Comparison of ENCODE assay signal across 8 cellular contexts in genomic region chr1:43707191-43708005, GRCh38. TPM values are rescaled to one million over a fixed set of nuclear protein-coding genes. Genes with fewer than 3 reads are reported as not detected.
DNase-seq lines count a peak whose midpoint lies in the region; ATAC-seq and TF ChIP-seq lines count a peak whose summit lies in the region.

ST3GAL3 (plus strand) TSS chr1:43707536; CDS start chr1:43736263, 28,727 bp downstream.

- H3K36me3 ChIP-seq in ovary, result no peaks in the 10 kb centered on the region
- H3K36me3 ChIP-seq in thymus (ENCODE audit: control insufficient read depth, insufficient read depth), result peaks cover 30% of the 10 kb centered on the region

- WGBS in ovary, 3 donors, result 0% methylated on average over 49 to 102 of the region's 102 CpGs
- under 1% methylated on average over 102 of the region's 102 CpGs for WGBS in thymus

- peak; percentile 94 for ATAC-seq in HG02610 (IDR thresholded peaks at IDR 0.05; ENCODE audit: unreplicated experiment)

- peaks cover 3% of the 10 kb centered on the region for H3K4me1 ChIP-seq in ovary (ENCODE audit: insufficient read depth)
- H3K4me1 ChIP-seq in thymus (ENCODE audit: control insufficient read depth, insufficient read depth, low read length), result peaks cover 13% of the 10 kb centered on the region

- H3K9me3 Mint-ChIP-seq in activated naive CD8-positive, alpha-beta T cell (ENCODE audit: low read depth), result no peaks in the 10 kb centered on the region

- TF ChIP-seq EP300 in ovary (IDR thresholded peaks at IDR 0.05), result no peak

- H3K27ac Mint-ChIP-seq in activated naive CD8-positive, alpha-beta T cell, result peak within 1 kb of the TSS; percentile 90

- peaks cover 31% of the 10 kb centered on the region for H3K4me1 Mint-ChIP-seq in activated naive CD8-positive, alpha-beta T cell (ENCODE audit: low read depth)

- H3K27ac ChIP-seq in ovary, result peak within 1 kb of the TSS; percentile 50 to 74
- peak within 1 kb of the TSS; percentile 64 for H3K27ac ChIP-seq in thymus (ENCODE audit: low read depth)

- intact Hi-C loops in head of caudate nucleus (cut with DNase I), result loop anchor here (2.0 kb wide), 1 partner anchor 57 kb away; the partner anchor contains the start of gene KDM4A
- intact Hi-C loops in ovary (cut with DNase I), result loop anchor here in 2 of 4 donors (5.0 to 10.0 kb wide), 2 partner anchors 173 to 175 kb away; partner anchors contain the start of gene PTPRF (in 2 of the 2)

- no peaks in the 10 kb centered on the region for H3K27me3 ChIP-seq in ovary
- no peaks in the 10 kb centered on the region for H3K27me3 ChIP-seq in thymus (ENCODE audit: control insufficient read depth, insufficient read depth)

- peaks cover 3% of the 10 kb centered on the region for H3K36me3 Mint-ChIP-seq in activated naive CD8-positive, alpha-beta T cell

- peak within 1 kb of the TSS; percentile 93 for H3K4me3 Mint-ChIP-seq in activated naive CD8-positive, alpha-beta T cell

- DNase-seq in GM10266 (ENCODE audit: extremely low spot score) (peak; percentile 97), NCI-H1092 treated with DMSO at 0.1 percent for 48 hours (lab: John Stamatoyannopoulos, UW) (peak; percentile 93), SKM-1 treated with dmso at 0.1 percent for 144 hours (lab: John Stamatoyannopoulos, UW; ENCODE audit: unreplicated experiment) (peak; percentile 89), head of caudate nucleus (peak; percentile 86 to 98 (median 95)), ovary (peak; percentile 86 to 93 (median 88))

- peak; percentile 46 for TF ChIP-seq POLR2A in ovary (IDR thresholded peaks at IDR 0.05)

- no peaks in the 10 kb centered on the region for H3K9me3 ChIP-seq in ovary
- no peaks in the 10 kb centered on the region for H3K9me3 ChIP-seq in thymus (ENCODE audit: control insufficient read depth)

- TF ChIP-seq CTCF in GM10266 (IDR thresholded peaks at IDR 0.05; ENCODE audit: control insufficient read depth, insufficient read depth, low read depth, missing control alignments), result no peak
- TF ChIP-seq CTCF in ovary (IDR thresholded peaks at IDR 0.05), result no peak

- H3K4me3 ChIP-seq in ovary (peak within 1 kb of the TSS; percentile 82), thymus (ENCODE audit: low read length) (peak within 1 kb of the TSS; percentile 96)

- no peaks in the 10 kb centered on the region for H3K27me3 Mint-ChIP-seq in activated naive CD8-positive, alpha-beta T cell

RNA-seq across cellular contexts. Expression of gene ST3GAL3, which starts in this region (rescaled TPM):
- 10 to 100 TPM; 11.4 to 40.4 (median 27.1) TPM for total RNA-seq in ovary
- polyA plus RNA-seq in ovary (10 to 100 TPM; 18.5 to 43.3 TPM), thymus (10.1 TPM)

Comparison
In these comparisons a context has a peak if more than half of its experiments do, and no peak if none do; other contexts are left out.
1. Peak in every context shown above with its lines: DNase-seq, ATAC-seq, H3K4me3 ChIP-seq and H3K27ac ChIP-seq.